In the genomic region with DNA sequence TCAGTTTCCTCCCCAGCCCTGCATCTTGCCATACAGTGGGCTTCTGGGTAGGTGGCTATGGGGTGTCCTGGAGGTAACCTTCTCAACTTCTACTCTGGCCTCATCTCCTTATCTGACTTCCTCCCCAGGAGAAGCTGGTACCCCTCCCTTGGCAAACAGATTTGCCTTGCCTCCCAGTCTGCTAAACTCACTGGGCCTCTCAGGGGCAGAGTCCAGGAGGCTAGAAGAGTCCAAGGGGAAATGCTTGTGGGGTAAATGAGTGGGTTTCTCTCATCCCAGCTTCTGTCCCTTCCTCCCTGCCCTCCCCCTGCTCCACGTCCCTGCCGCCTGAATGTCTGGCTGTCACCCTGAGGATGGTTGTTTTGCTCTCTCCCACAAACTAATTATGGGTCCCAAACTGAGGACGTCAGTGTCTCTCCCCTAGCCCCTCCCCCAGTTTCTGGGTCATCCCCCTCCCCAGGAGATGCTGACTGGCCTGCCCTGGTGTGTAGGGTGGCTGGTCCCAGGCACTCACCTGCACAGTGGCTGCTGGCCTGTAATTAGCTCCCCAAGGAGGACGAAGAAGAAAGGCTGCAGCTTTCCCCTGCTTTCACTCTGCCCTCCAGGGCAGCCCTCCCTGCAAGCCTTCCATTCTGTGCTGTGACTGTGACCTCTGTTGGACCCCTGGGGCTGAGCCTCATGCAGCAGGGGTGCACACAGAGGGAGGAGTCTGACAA, we compare ENCODE assay signal across 1 cellular context.
TF ChIP-seq lines count a peak whose summit lies in the region.

A gene (minus strand): TSS at position 695 of the 716 bp plus-strand sequence.

TF ChIP-seq in SK-N-SH treated with all-trans-retinoic acid at 6 μM for 48 hours, 23 proteins besides CTCF, POLR2A, EP300 and RAD21 (continued from another document):
- TF ChIP-seq, protein P1, sequence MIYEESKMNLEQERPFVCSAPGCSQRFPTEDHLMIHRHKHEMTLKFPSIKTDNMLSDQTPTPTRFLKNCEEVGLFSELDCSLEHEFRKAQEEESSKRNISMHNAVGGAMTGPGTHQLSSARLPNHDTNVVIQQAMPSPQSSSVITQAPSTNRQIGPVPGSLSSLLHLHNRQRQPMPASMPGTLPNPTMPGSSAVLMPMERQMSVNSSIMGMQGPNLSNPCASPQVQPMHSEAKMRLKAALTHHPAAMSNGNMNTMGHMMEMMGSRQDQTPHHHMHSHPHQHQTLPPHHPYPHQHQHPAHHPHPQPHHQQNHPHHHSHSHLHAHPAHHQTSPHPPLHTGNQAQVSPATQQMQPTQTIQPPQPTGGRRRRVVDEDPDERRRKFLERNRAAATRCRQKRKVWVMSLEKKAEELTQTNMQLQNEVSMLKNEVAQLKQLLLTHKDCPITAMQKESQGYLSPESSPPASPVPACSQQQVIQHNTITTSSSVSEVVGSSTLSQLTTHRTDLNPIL (CRISPR knock-in tag; IDR thresholded peaks at IDR 0.05; ENCODE audit: low read depth) = no peak
- TF ChIP-seq PPARA (CRISPR knock-in tag; IDR thresholded peaks at IDR 0.05; ENCODE audit: borderline replicate concordance) (no peak), SNAI2 (CRISPR knock-in tag; IDR thresholded peaks at IDR 0.05) (no peak), BACH2 (CRISPR knock-in tag; IDR thresholded peaks at IDR 0.05; ENCODE audit: borderline replicate concordance) (no peak), ZC3H10 (CRISPR knock-in tag; IDR thresholded peaks at IDR 0.05) (no peak), RARB (CRISPR knock-in tag; IDR thresholded peaks at IDR 0.05) (no peak), TOX (CRISPR knock-in tag; IDR thresholded peaks at IDR 0.05; ENCODE audit: borderline replicate concordance) (no peak), ZNF565 (CRISPR knock-in tag; conservative IDR thresholded peaks at IDR 0.05; ENCODE audit: low read depth) (no peak), TCF4 (CRISPR knock-in tag; IDR thresholded peaks at IDR 0.05; ENCODE audit: borderline replicate concordance) (no peak), ARNTL (CRISPR knock-in tag; IDR thresholded peaks at IDR 0.05; ENCODE audit: borderline replicate concordance, low read depth) (no peak), ZFP3 (CRISPR knock-in tag; IDR thresholded peaks at IDR 0.05) (no peak), ZNF70 (CRISPR knock-in tag; IDR thresholded peaks at IDR 0.05) (no peak), ESRRG (CRISPR knock-in tag; IDR thresholded peaks at IDR 0.05) (no peak)
- TF ChIP-seq, protein P2, sequence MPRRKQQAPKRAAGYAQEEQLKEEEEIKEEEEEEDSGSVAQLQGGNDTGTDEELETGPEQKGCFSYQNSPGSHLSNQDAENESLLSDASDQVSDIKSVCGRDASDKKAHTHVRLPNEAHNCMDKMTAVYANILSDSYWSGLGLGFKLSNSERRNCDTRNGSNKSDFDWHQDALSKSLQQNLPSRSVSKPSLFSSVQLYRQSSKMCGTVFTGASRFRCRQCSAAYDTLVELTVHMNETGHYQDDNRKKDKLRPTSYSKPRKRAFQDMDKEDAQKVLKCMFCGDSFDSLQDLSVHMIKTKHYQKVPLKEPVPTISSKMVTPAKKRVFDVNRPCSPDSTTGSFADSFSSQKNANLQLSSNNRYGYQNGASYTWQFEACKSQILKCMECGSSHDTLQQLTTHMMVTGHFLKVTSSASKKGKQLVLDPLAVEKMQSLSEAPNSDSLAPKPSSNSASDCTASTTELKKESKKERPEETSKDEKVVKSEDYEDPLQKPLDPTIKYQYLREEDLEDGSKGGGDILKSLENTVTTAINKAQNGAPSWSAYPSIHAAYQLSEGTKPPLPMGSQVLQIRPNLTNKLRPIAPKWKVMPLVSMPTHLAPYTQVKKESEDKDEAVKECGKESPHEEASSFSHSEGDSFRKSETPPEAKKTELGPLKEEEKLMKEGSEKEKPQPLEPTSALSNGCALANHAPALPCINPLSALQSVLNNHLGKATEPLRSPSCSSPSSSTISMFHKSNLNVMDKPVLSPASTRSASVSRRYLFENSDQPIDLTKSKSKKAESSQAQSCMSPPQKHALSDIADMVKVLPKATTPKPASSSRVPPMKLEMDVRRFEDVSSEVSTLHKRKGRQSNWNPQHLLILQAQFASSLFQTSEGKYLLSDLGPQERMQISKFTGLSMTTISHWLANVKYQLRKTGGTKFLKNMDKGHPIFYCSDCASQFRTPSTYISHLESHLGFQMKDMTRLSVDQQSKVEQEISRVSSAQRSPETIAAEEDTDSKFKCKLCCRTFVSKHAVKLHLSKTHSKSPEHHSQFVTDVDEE (CRISPR knock-in tag; IDR thresholded peaks at IDR 0.05) = no peak
- TF ChIP-seq, protein P3, sequence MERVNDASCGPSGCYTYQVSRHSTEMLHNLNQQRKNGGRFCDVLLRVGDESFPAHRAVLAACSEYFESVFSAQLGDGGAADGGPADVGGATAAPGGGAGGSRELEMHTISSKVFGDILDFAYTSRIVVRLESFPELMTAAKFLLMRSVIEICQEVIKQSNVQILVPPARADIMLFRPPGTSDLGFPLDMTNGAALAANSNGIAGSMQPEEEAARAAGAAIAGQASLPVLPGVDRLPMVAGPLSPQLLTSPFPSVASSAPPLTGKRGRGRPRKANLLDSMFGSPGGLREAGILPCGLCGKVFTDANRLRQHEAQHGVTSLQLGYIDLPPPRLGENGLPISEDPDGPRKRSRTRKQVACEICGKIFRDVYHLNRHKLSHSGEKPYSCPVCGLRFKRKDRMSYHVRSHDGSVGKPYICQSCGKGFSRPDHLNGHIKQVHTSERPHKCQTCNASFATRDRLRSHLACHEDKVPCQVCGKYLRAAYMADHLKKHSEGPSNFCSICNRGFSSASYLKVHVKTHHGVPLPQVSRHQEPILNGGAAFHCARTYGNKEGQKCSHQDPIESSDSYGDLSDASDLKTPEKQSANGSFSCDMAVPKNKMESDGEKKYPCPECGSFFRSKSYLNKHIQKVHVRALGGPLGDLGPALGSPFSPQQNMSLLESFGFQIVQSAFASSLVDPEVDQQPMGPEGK (CRISPR knock-in tag; IDR thresholded peaks at IDR 0.05; ENCODE audit: borderline replicate concordance) = no peak
